In genomic region chr1:9436258-9436657, GRCh38 we compare ENCODE assay signal across 19 cellular contexts.
DNase-seq lines count a peak whose midpoint lies in the region; ATAC-seq and TF ChIP-seq lines count a peak whose summit lies in the region.
"Had no signal": no experiment of that assay in that cellular context is flagged by ENCODE, and none has a peak within 500 bp of the region (broad histone marks: within the 10 kb centered on the region; RNA-seq: fewer than 3 reads in every experiment).

No MANE protein-coding gene starts in this region.

- TF ChIP-seq EP300 in SK-N-SH (IDR thresholded peaks at IDR 0.05; ENCODE audit: borderline replicate concordance in 1 of 2, low read depth in 1 of 2, low read length in 1 of 2), result no peak

- H3K36me3 ChIP-seq in BLaER1, result no peaks in the 10 kb centered on the region
- no peaks in the 10 kb centered on the region for H3K36me3 ChIP-seq in ascending aorta
- H3K36me3 ChIP-seq in left lung, result no peaks in the 10 kb centered on the region
- H3K36me3 ChIP-seq in gastrocnemius medialis, result no peaks in the 10 kb centered on the region
- no peaks in the 10 kb centered on the region for H3K36me3 ChIP-seq in SK-N-SH (replicated peaks in 1 of 2; ENCODE audit: control insufficient read depth in 1 of 2, insufficient read depth in 2 of 2, low read length in 1 of 2)
- H3K36me3 ChIP-seq: MG63 had no signal

- in situ Hi-C loops in gastrocnemius medialis (cut with MboI; ENCODE audit: low sequenced_read_pairs in 4 of 4), result no loop called here

- ATAC-seq in left lung, result peak; percentile 7
- peak in 1 of 2 donors; percentile 58 for ATAC-seq in gastrocnemius medialis
- no peak for ATAC-seq in HG02798 (IDR thresholded peaks at IDR 0.05; ENCODE audit: poor library complexity, unreplicated experiment)
- ATAC-seq: T-cell had no signal

- POLR2A ChIA-PET in SK-N-SH (lab: Yijun Ruan, JAX), result no interaction called here

- no peak for TF ChIP-seq RAD21 in SK-N-SH (IDR thresholded peaks at IDR 0.05; ENCODE audit: low read length)

- H3K4me2 ChIP-seq in BLaER1 (peak overlapping the region; percentile 31), SK-N-SH (no peak overlapping the region)

- no peaks in the 10 kb centered on the region for H4K20me1 ChIP-seq in BLaER1
- H4K20me1 ChIP-seq in SK-N-SH (ENCODE audit: insufficient read depth), result no peaks in the 10 kb centered on the region

- H3K4me1 ChIP-seq in BLaER1 (peaks cover 8% of the 10 kb centered on the region; the same call in 1 of the 2 replicates), ascending aorta (peaks cover 21 to 43% of the 10 kb centered on the region in 2 donors), left lung (peaks cover 5 to 17% of the 10 kb centered on the region in 2 donors), gastrocnemius medialis (peaks cover 49 to 54% of the 10 kb centered on the region in 2 donors), SK-N-SH (ENCODE audit: control insufficient read depth in 1 of 2, insufficient read depth in 2 of 2, low read depth in 1 of 2, low read length in 1 of 2) (no peaks in the 10 kb centered on the region)

- no peak overlapping the region for H2AFZ ChIP-seq in SK-N-SH (ENCODE audit: low read depth)
- H2AFZ ChIP-seq: GM23248 had no signal

- H3K27me3 ChIP-seq in BLaER1, result no peaks in the 10 kb centered on the region
- H3K27me3 ChIP-seq in ascending aorta, result no peaks in the 10 kb centered on the region
- no peaks in the 10 kb centered on the region for H3K27me3 ChIP-seq in left lung
- no peaks in the 10 kb centered on the region for H3K27me3 ChIP-seq in gastrocnemius medialis
- no peaks in the 10 kb centered on the region for H3K27me3 ChIP-seq in SK-N-SH (ENCODE audit: insufficient read depth)
- H3K27me3 ChIP-seq: MG63 had no signal

- TF ChIP-seq POLR2A in gastrocnemius medialis (IDR thresholded peaks at IDR 0.05), result peak in 1 of 2 donors; percentile 27

- no peaks in the 10 kb centered on the region for H3K79me2 ChIP-seq in SK-N-SH (ENCODE audit: insufficient read depth)

- DNase-seq in ascending aorta (ENCODE audit: low spot score in 2 of 2) (no peak), left lung (no peak), gastrocnemius medialis (no peak), SK-N-SH (no peak), AML-193 (lab: John Stamatoyannopoulos, UW) (no peak), EL (no peak)
- DNase-seq: activated CD4-positive, alpha-beta T cell treated with anti-CD3 and anti-CD28 coated beads for 48 hours; activated naive CD8-positive, alpha-beta T cell treated with anti-CD3 and anti-CD28 coated beads, Interleukin-2, amount 10 ng/mL, durations not matched to agents 7 days and 5 days; CD8-positive, alpha-beta memory T cell; GM23248; hippocampal formation; MG63; NCI-H1436; NCI-H524; SHP77; stimulated activated CD4-positive, alpha-beta T cell treated with anti-CD3 and anti-CD28 coated beads, Interleukin-12 subunit alpha, Interleukin-12 subunit beta, amount 100 ng/mL, for 4 hours; T-cell had no signal

- no peak for TF ChIP-seq CTCF in ascending aorta (IDR thresholded peaks at IDR 0.05)
- TF ChIP-seq CTCF in left lung (IDR thresholded peaks at IDR 0.05), result no peak
- no peak for TF ChIP-seq CTCF in gastrocnemius medialis (IDR thresholded peaks at IDR 0.05 in 4 of 5, conservative IDR thresholded peaks at IDR 0.05 in 1 of 5)
- TF ChIP-seq CTCF in SK-N-SH (IDR thresholded peaks at IDR 0.05), result no peak

- H3K9me3 ChIP-seq in BLaER1, result no peaks in the 10 kb centered on the region
- H3K9me3 ChIP-seq in ascending aorta, result no peaks in the 10 kb centered on the region
- no peaks in the 10 kb centered on the region for H3K9me3 ChIP-seq in left lung
- no peaks in the 10 kb centered on the region for H3K9me3 ChIP-seq in gastrocnemius medialis
- no peaks in the 10 kb centered on the region for H3K9me3 ChIP-seq in SK-N-SH
- H3K9me3 ChIP-seq: MG63 had no signal

- intact Hi-C loops in ascending aorta (cut with DNase I) (no loop called here), left lung (cut with DNase I) (loop anchor here in 1 of 2 donors (5.0 kb wide), 1 partner anchor 144 kb away; the partner anchor contains the start of gene SPSB1), gastrocnemius medialis (cut with DNase I; ENCODE audit: low total_unique reads) (loop anchor here (2.0 to 10.0 kb wide), 2 partner anchors 51 to 371 kb away; partner anchors contain the start of gene SLC2A5)

- WGBS in SK-N-SH (ENCODE audit: low lambda C conversion rate), result 71% methylated on average over 2 of the region's 2 CpGs

- no peak overlapping the region for H3K4me3 ChIP-seq in BLaER1
- no peak overlapping the region for H3K4me3 ChIP-seq in ascending aorta
- no peak overlapping the region for H3K4me3 ChIP-seq in left lung
- no peak overlapping the region for H3K4me3 ChIP-seq in gastrocnemius medialis
- no peak overlapping the region for H3K4me3 ChIP-seq in SK-N-SH (ENCODE audit: low read depth in 2 of 2, low read length in 1 of 2)
- H3K4me3 ChIP-seq: GM23248, MG63 had no signal

- no peak overlapping the region for H3K9ac ChIP-seq in BLaER1
- H3K9ac ChIP-seq in SK-N-SH, result no peak overlapping the region
- H3K9ac ChIP-seq: GM23248 had no signal

- no peak overlapping the region for H3K27ac ChIP-seq in BLaER1
- peak overlapping the region; percentile 57 to 92 for H3K27ac ChIP-seq in ascending aorta
- H3K27ac ChIP-seq in left lung, result peak overlapping the region in 1 of 2 donors; percentile 8
- H3K27ac ChIP-seq in gastrocnemius medialis, result peak overlapping the region; percentile 61 to 96 (median 92)
- no peak overlapping the region for H3K27ac ChIP-seq in SK-N-SH (ENCODE audit: low read depth in 2 of 2, low read length in 1 of 2)
- H3K27ac ChIP-seq: GM23248 had no signal

- CTCF ChIA-PET in SK-N-SH (lab: Yijun Ruan, JAX), result interaction anchor here (1.2 kb wide), 1 partner anchor 55 kb away, joined by 3 read pairs; no protein-coding TSS in a partner anchor

- no peaks in the 10 kb centered on the region for H3F3A ChIP-seq in SK-N-SH (replicated peaks; ENCODE audit: insufficient read depth)

- H3K9me2 ChIP-seq in SK-N-SH, result no peaks in the 10 kb centered on the region

TF ChIP-seq in SK-N-SH, 30 proteins besides CTCF, POLR2A, EP300 and RAD21:
- TF ChIP-seq EZH2phosphoT487 (IDR thresholded peaks at IDR 0.05; ENCODE audit: borderline replicate concordance, low read depth) (no peak), NFIC (IDR thresholded peaks at IDR 0.05; ENCODE audit: borderline replicate concordance) (no peak), TEAD4 (IDR thresholded peaks at IDR 0.05; ENCODE audit: borderline replicate concordance, insufficient read depth) (no peak), RCOR1 (IDR thresholded peaks at IDR 0.05; ENCODE audit: low read length) (no peak), RFX5 (IDR thresholded peaks at IDR 0.05; ENCODE audit: low read length) (no peak), GABPA (IDR thresholded peaks at IDR 0.05; ENCODE audit: low read depth) (no peak), POLR2AphosphoS5 (IDR thresholded peaks at IDR 0.05; ENCODE audit: low read depth, low read length) (no peak), SIN3A (IDR thresholded peaks at IDR 0.05; ENCODE audit: borderline replicate concordance, low read depth, low read length) (no peak), NRF1 (IDR thresholded peaks at IDR 0.05; ENCODE audit: low read depth, low read length) (no peak), SMC3 (IDR thresholded peaks at IDR 0.05; ENCODE audit: low read depth, low read length) (no peak), USF2 (IDR thresholded peaks at IDR 0.05; ENCODE audit: borderline replicate concordance, low read depth, low read length) (no peak), MEF2A (IDR thresholded peaks at IDR 0.05; ENCODE audit: borderline replicate concordance, low read depth) (no peak), PBX3 (IDR thresholded peaks at IDR 0.05) (no peak), GATA2 (CRISPR knock-in tag; IDR thresholded peaks at IDR 0.05) (no peak), MXI1 (IDR thresholded peaks at IDR 0.05; ENCODE audit: low read depth, low read length) (no peak), CHD2 (IDR thresholded peaks at IDR 0.05; ENCODE audit: low read length, partially characterized antibody) (no peak), FOSL2 (IDR thresholded peaks at IDR 0.05; ENCODE audit: borderline replicate concordance, low read depth) (no peak)

Comparison
In these comparisons a context has a peak if more than half of its experiments do, and no peak if none do; other contexts are left out.
1. H3K27ac ChIP-seq: peak in ascending aorta (2 of 2) and gastrocnemius medialis (4 of 4); none in BLaER1 (single experiment) and SK-N-SH (0 of 2).